32 cellular contexts compared by ENCODE assay signal in genomic region chr1:184210822-184211221, GRCh38.
DNase-seq lines count a peak whose midpoint lies in the region; ATAC-seq, FAIRE-seq and TF ChIP-seq lines count a peak whose summit lies in the region.
"Had no signal": no experiment of that assay in that cellular context is flagged by ENCODE, and none has a peak within 500 bp of the region (broad histone marks: within the 10 kb centered on the region; RNA-seq: fewer than 3 reads in every experiment).

No MANE protein-coding gene starts in this region.

- no peaks in the 10 kb centered on the region for H3F3A ChIP-seq in PC-3 (ENCODE audit: low read length, unreplicated experiment)

- H3K4me3 Mint-ChIP-seq in activated naive CD8-positive, alpha-beta T cell treated with anti-CD3 and anti-CD28 coated beads for 36 hours: no peak overlapping the region
- H3K4me3 Mint-ChIP-seq: activated CD8-positive, alpha-beta T cell treated with anti-CD3 and anti-CD28 coated beads for 36 hours; activated naive CD4-positive, alpha-beta T cell treated with anti-CD3 and anti-CD28 coated beads, Interleukin-2, amount 10 ng/mL, durations not matched to agents 7 days and 5 days; brain; natural killer cell treated with Interleukin-12 subunit alpha and Interleukin-12 subunit beta and Interleukin-15 and Interleukin-18, amount 100 ng/mL, for 72 hours; T-helper 17 cell had no signal

- H3K4me3 ChIP-seq in AG04450 (ENCODE audit: low read depth, low read length) (no peak overlapping the region), KMS-11 (IDR thresholded peaks at IDR 0.05; ENCODE audit: insufficient read depth, low read depth, low read length) (no peak overlapping the region), K562 (no peak overlapping the region), PC-3 (ENCODE audit: low read length) (no peak overlapping the region)
- H3K4me3 ChIP-seq: gastrocnemius medialis, lung, pancreas, right atrium auricular region, SK-N-MC, smooth muscle cell, uterus had no signal

- H3K4me1 ChIP-seq in KMS-11 (ENCODE audit: low read depth, poor library complexity, severe bottlenecking) (peaks cover 57% of the 10 kb centered on the region), K562 (replicated peaks in 1 of 2; ENCODE audit: control insufficient read depth in 2 of 2, insufficient read depth in 2 of 2, low read length in 2 of 2) (no peaks in the 10 kb centered on the region), PC-3 (ENCODE audit: insufficient read depth, low read length) (no peaks in the 10 kb centered on the region)
- H3K4me1 ChIP-seq: pancreas had no signal

- H3K27me3 Mint-ChIP-seq in activated naive CD8-positive, alpha-beta T cell treated with anti-CD3 and anti-CD28 coated beads for 36 hours: no peaks in the 10 kb centered on the region
- H3K27me3 Mint-ChIP-seq: brain had no signal

- WGBS in K562 (ENCODE audit: insufficient coverage, low coverage, missing lambda C conversion rate): 0% methylated on average over 6 of the region's 6 CpGs

- H3K27ac Mint-ChIP-seq in activated naive CD8-positive, alpha-beta T cell treated with anti-CD3 and anti-CD28 coated beads for 36 hours: no peak overlapping the region
- H3K27ac Mint-ChIP-seq: activated CD8-positive, alpha-beta T cell treated with anti-CD3 and anti-CD28 coated beads for 36 hours; activated naive CD4-positive, alpha-beta T cell treated with anti-CD3 and anti-CD28 coated beads, Interleukin-2, amount 10 ng/mL, durations not matched to agents 7 days and 5 days; natural killer cell treated with Interleukin-12 subunit alpha and Interleukin-12 subunit beta and Interleukin-15 and Interleukin-18, amount 100 ng/mL, for 72 hours; T-helper 17 cell had no signal

- H2AFZ ChIP-seq in KMS-11 (ENCODE audit: low read depth) (peak overlapping the region; percentile 31; the same call in 1 of the 2 replicates), K562 (ENCODE audit: low read depth, low read length) (no peak overlapping the region), PC-3 (ENCODE audit: low read length) (no peak overlapping the region)

- no TSS peak for BruUV-seq in K562 (replicated peaks; lab: Mats Ljungman, UMichigan)
- no TSS peak for BruUV-seq in PC-3 (replicated peaks; lab: Mats Ljungman, UMichigan)

- TF ChIP-seq CTCF in AG04450 (IDR thresholded peaks at IDR 0.05; ENCODE audit: low read depth, low read length) (0 out of 2 replicates have a peak, but pooled peaks have one; percentile 7), KMS-11 (conservative IDR thresholded peaks at IDR 0.05; ENCODE audit: low read depth, low read length) (peak; percentile 67), K562 (IDR thresholded peaks at IDR 0.05 in 2 of 3, conservative IDR thresholded peaks at IDR 0.05 in 1 of 3; ENCODE audit: insufficient read depth in 2 of 3, low read depth in 1 of 3, low read length in 3 of 3) (no peak), PC-3 (conservative IDR thresholded peaks at IDR 0.05; ENCODE audit: low read depth, low read length) (no peak)

- H4K20me1 ChIP-seq in KMS-11 (ENCODE audit: insufficient read depth) (no peaks in the 10 kb centered on the region), K562 (replicated peaks; ENCODE audit: control insufficient read depth, insufficient read depth, low read length) (no peaks in the 10 kb centered on the region), PC-3 (ENCODE audit: low read length) (no peaks in the 10 kb centered on the region)

- H3K27ac ChIP-seq in AG04450 (ENCODE audit: low read depth, low read length): no peak overlapping the region
- H3K27ac ChIP-seq in KMS-11: peak overlapping the region; percentile 63
- H3K27ac ChIP-seq in K562 (ENCODE audit: extremely low read depth, low read depth, low read length): no peak overlapping the region
- no peak overlapping the region for H3K27ac ChIP-seq in PC-3 (ENCODE audit: low read length)
- H3K27ac ChIP-seq: gastrocnemius medialis, pancreas, right atrium auricular region, RWPE1, SK-N-MC, uterus had no signal

- no peaks in the 10 kb centered on the region for H3K9me2 ChIP-seq in PC-3 (replicated peaks; ENCODE audit: low read length)

- POLR2A ChIA-PET in AG04450 (lab: Yijun Ruan, JAX) (no interaction called here), K562 (lab: Yijun Ruan, JAX) (no interaction called here), PC-3 (lab: Charles Lee; ENCODE audit: unreplicated experiment) (no interaction called here)

- in situ Hi-C loops in K562 (cut with MboI): no loop called here

- H3K9me3 ChIP-seq in AG04450 (ENCODE audit: control insufficient read depth, insufficient read depth, low read length) (peaks cover 3% of the 10 kb centered on the region; the same call in 1 of the 2 replicates), K562 (replicated peaks; ENCODE audit: control insufficient read depth, insufficient read depth, low read depth, low read length) (no peaks in the 10 kb centered on the region), PC-3 (ENCODE audit: low read length) (no peaks in the 10 kb centered on the region)
- H3K9me3 ChIP-seq: gastrocnemius medialis, pancreas, right atrium auricular region, uterus had no signal

- ATAC-seq in K562: no peak
- ATAC-seq in PC-3: no peak
- ATAC-seq: activated CD8-positive, alpha-beta T cell treated with anti-CD3 and anti-CD28 coated beads for 36 hours; stimulated activated naive CD8-positive, alpha-beta T cell treated with anti-CD3 and anti-CD28 coated beads, Interleukin-15, Interleukin-2, amounts not matched to agents 100 U/mL and 50 U/mL, for 24 hours; T-helper 17 cell had no signal

- H3K9ac ChIP-seq in KMS-11: peak overlapping the region; percentile 16; the same call in 1 of the 2 replicates
- H3K9ac ChIP-seq in K562 (ENCODE audit: insufficient read depth in 1 of 2, low read depth in 2 of 2, low read length in 2 of 2): no peak overlapping the region
- no peak overlapping the region for H3K9ac ChIP-seq in PC-3 (ENCODE audit: low read length)

- no peak for FAIRE-seq in K562 (lab: Jason Lieb, UNC)
- FAIRE-seq: GM18507, H54, pancreas had no signal

- H3K79me2 ChIP-seq in KMS-11 (ENCODE audit: insufficient read depth, low read depth) (no peaks in the 10 kb centered on the region), K562 (ENCODE audit: control insufficient read depth, insufficient read depth, low read length) (no peaks in the 10 kb centered on the region), PC-3 (ENCODE audit: low read length) (no peaks in the 10 kb centered on the region)

- TF ChIP-seq EP300 in K562 (IDR thresholded peaks at IDR 0.05; ENCODE audit: low read length): no peak

- H3K27me3 ChIP-seq in AG04450 (ENCODE audit: control insufficient read depth, insufficient read depth, low read length): no peaks in the 10 kb centered on the region
- H3K27me3 ChIP-seq in KMS-11 (ENCODE audit: insufficient read depth, low read depth): no peaks in the 10 kb centered on the region
- H3K27me3 ChIP-seq in K562 (ENCODE audit: control insufficient read depth in 2 of 2, insufficient read depth in 2 of 2, low read length in 2 of 2): peaks cover 2 to 26% of the 10 kb centered on the region in 2 experiments; a peak in 2 of 5 replicates
- H3K27me3 ChIP-seq in PC-3 (ENCODE audit: low read length): no peaks in the 10 kb centered on the region
- H3K27me3 ChIP-seq: gastrocnemius medialis, pancreas, right atrium auricular region, uterus had no signal

- no peaks in the 10 kb centered on the region for H3K9me3 Mint-ChIP-seq in activated naive CD8-positive, alpha-beta T cell treated with anti-CD3 and anti-CD28 coated beads for 36 hours
- H3K9me3 Mint-ChIP-seq: activated CD8-positive, alpha-beta T cell treated with anti-CD3 and anti-CD28 coated beads for 36 hours; activated naive CD4-positive, alpha-beta T cell treated with anti-CD3 and anti-CD28 coated beads, Interleukin-2, amount 10 ng/mL, durations not matched to agents 7 days and 5 days; natural killer cell treated with Interleukin-12 subunit alpha and Interleukin-12 subunit beta and Interleukin-15 and Interleukin-18, amount 100 ng/mL, for 72 hours had no signal

- DNase-seq in AG04450 (ENCODE audit: low read depth, low spot score) (no peak), K562 (ENCODE audit: extremely low read depth in 1 of 4, low spot score in 3 of 4) (no peak), left kidney (ENCODE audit: low read depth, low spot score) (peak; percentile 19), kidney glomerular epithelial cell (lab: John Stamatoyannopoulos, UW) (no peak), PC-3 (no peak)
- no peak for DNase-seq in activated naive CD8-positive, alpha-beta T cell treated with anti-CD3 and anti-CD28 coated beads for 36 hours
- DNase-seq in activated CD4-positive, alpha-beta T cell treated with anti-CD3 and anti-CD28 coated beads for 1 hour: no peak
- DNase-seq: 8988T; activated CD8-positive, alpha-beta memory T cell treated with anti-CD3 and anti-CD28 coated beads, Interleukin-2, amount 50 U/mL, for 48 hours; activated CD8-positive, alpha-beta T cell treated with anti-CD3 and anti-CD28 coated beads for 36 hours; activated naive CD4-positive, alpha-beta T cell treated with anti-CD3 and anti-CD28 coated beads, Interleukin-2, amount 10 ng/mL, durations not matched to agents 7 days and 5 days; amniotic stem cell; Calu3; NCI-H1417 treated with DMSO at 0.1 percent for 48 hours; NCI-H2107; NCI-H748 treated with DMSO at 0.1 percent for 48 hours; stimulated activated CD4-positive, alpha-beta T cell treated with anti-CD3 and anti-CD28 coated beads, Interleukin-1b, Interleukin-23, amount 100 ng/mL, for 48 hours; stimulated activated naive CD8-positive, alpha-beta T cell treated with anti-CD3 and anti-CD28 coated beads, Interleukin-15, Interleukin-2, amounts not matched to agents 100 U/mL and 50 U/mL, for 24 hours; T-helper 17 cell had no signal

- no peaks in the 10 kb centered on the region for H3K36me3 Mint-ChIP-seq in activated naive CD8-positive, alpha-beta T cell treated with anti-CD3 and anti-CD28 coated beads for 36 hours
- H3K36me3 Mint-ChIP-seq: activated naive CD4-positive, alpha-beta T cell treated with anti-CD3 and anti-CD28 coated beads, Interleukin-2, amount 10 ng/mL, durations not matched to agents 7 days and 5 days; brain; natural killer cell treated with Interleukin-12 subunit alpha and Interleukin-12 subunit beta and Interleukin-15 and Interleukin-18, amount 100 ng/mL, for 72 hours had no signal

- intact Hi-C loops in K562 (cut with micrococcal nuclease): no loop called here
- intact Hi-C loops in PC-3 (cut with micrococcal nuclease): no loop called here

- no peak for TF ChIP-seq RAD21 in K562 (CRISPR knock-in tag; conservative IDR thresholded peaks at IDR 0.05 in 1 of 2, IDR thresholded peaks at IDR 0.05 in 1 of 2)

- H3K9me1 ChIP-seq in K562 (ENCODE audit: control insufficient read depth, insufficient read depth, low read length): no peaks in the 10 kb centered on the region

- no peaks in the 10 kb centered on the region for H3K4me1 Mint-ChIP-seq in activated naive CD8-positive, alpha-beta T cell treated with anti-CD3 and anti-CD28 coated beads for 36 hours
- H3K4me1 Mint-ChIP-seq: activated naive CD4-positive, alpha-beta T cell treated with anti-CD3 and anti-CD28 coated beads, Interleukin-2, amount 10 ng/mL, durations not matched to agents 7 days and 5 days had no signal

- no peak for TF ChIP-seq POLR2A in K562 (conservative IDR thresholded peaks at IDR 0.05)

- H3K36me3 ChIP-seq in KMS-11 (ENCODE audit: insufficient read depth) (no peaks in the 10 kb centered on the region), K562 (ENCODE audit: control insufficient read depth, insufficient read depth, low read length) (no peaks in the 10 kb centered on the region), PC-3 (ENCODE audit: low read depth, low read length) (no peaks in the 10 kb centered on the region)
- H3K36me3 ChIP-seq: gastrocnemius medialis, pancreas, right atrium auricular region, uterus had no signal

- CTCF ChIA-PET in AG04450 (lab: Charles Lee) (no interaction called here), K562 (lab: Yijun Ruan, JAX; ENCODE audit: low intra/inter-chr PET ratio) (interaction anchor here (0.6 kb wide), 1 partner anchor 330 kb away, joined by 3 read pairs; no protein-coding TSS in a partner anchor), PC-3 (lab: Charles Lee) (no interaction called here)

- H3K4me2 ChIP-seq in KMS-11: peak overlapping the region; percentile 52
- no peak overlapping the region for H3K4me2 ChIP-seq in K562 (ENCODE audit: insufficient read depth, low read length)
- no peak overlapping the region for H3K4me2 ChIP-seq in PC-3 (ENCODE audit: low read length)
- H3K4me2 ChIP-seq: smooth muscle cell had no signal

Comparison
In these comparisons a context has a peak if more than half of its experiments do, and no peak if none do; other contexts are left out.
1. CTCF ChIP-seq: peak in AG04450 (single experiment) and KMS-11 (single experiment); none in K562 (0 of 3) and PC-3 (single experiment).